ENCODE assay signal across 11 cellular contexts in the genomic region with DNA sequence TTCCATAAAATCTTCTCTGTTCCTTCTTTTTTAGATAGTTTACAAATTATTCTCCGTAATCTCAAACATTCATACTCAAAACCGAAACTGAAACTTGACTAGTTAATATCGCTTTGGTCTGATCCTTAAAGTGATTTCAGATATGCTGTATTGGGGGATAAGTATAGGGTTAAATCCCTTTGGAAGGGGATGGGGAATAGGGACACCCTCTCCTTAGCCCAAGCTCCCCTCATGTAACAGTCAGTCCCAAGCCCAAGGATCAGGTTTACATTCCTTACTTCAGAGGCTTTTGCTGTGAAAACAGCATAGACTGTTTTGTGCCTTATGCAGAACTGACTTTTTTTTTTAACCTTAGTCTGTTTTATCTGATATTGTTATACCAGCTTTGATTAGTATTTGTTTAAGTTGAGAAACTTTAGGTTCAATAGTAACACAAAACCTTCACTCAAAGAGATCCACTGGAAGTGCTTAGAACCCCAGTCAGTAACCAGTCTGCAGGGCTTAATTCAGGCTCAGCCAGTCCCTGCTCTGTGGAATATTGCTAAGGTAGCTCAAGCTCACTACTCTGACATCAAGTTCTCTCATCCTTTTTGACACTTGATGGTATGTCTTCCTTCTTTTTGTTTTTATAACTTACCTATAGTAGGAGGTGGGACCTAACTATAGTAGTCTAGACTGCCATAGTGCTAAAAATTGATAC. TPM values are rescaled to one million over a fixed set of nuclear protein-coding genes. Genes with fewer than 3 reads are reported as not detected.
DNase-seq lines count a peak whose midpoint lies in the region; ATAC-seq, FAIRE-seq and TF ChIP-seq lines count a peak whose summit lies in the region.
"Had no signal": no experiment of that assay in that cellular context is flagged by ENCODE, and none has a peak within 500 bp of the region (broad histone marks: within the 10 kb centered on the region; RNA-seq: fewer than 3 reads in every experiment).

No MANE protein-coding gene starts in this region.

- H3K4me3 ChIP-seq in kidney (ENCODE audit: low read length in 2 of 2) (peak overlapping the region; percentile 21 to 47), suprapubic skin (peak overlapping the region; percentile 3)

- H3K4me3 Mint-ChIP-seq in activated T-cell treated with anti-CD3 and anti-CD28 coated beads, Interleukin-2, amount 50 U/mL, for 4 hours = peak overlapping the region; percentile 80
- H3K4me3 Mint-ChIP-seq in T-helper 2 cell treated with Interferon-gamma antibody and Interleukin-4, amounts not matched to agents 5 μg/mL and 100 μg/mL, for 36 hours = peak overlapping the region; percentile 82

- H3K27ac Mint-ChIP-seq in T-helper 2 cell treated with Interferon-gamma antibody and Interleukin-4, amounts not matched to agents 5 μg/mL and 100 μg/mL, for 36 hours = peak overlapping the region; percentile 84

- TF ChIP-seq CTCF in kidney (IDR thresholded peaks at IDR 0.05; ENCODE audit: borderline replicate concordance, extremely low read depth, insufficient read depth) (no peak), suprapubic skin (IDR thresholded peaks at IDR 0.05) (no peak), GM10266 (IDR thresholded peaks at IDR 0.05; ENCODE audit: control insufficient read depth, insufficient read depth, low read depth, missing control alignments) (no peak)

- H3K27ac ChIP-seq in kidney (ENCODE audit: low read depth in 2 of 2, low read length in 2 of 2) = no peak overlapping the region
- no peak overlapping the region for H3K27ac ChIP-seq in suprapubic skin
- H3K27ac ChIP-seq: prostate gland had no signal

- TF ChIP-seq EP300 in suprapubic skin (IDR thresholded peaks at IDR 0.05) = no peak

- 75% methylated on average over 3 of the region's 3 CpGs for WGBS in suprapubic skin

- FAIRE-seq in kidney (lab: Jason Lieb, UNC) = no peak
- FAIRE-seq: endothelial cell of umbilical vein had no signal

- H3K9me3 Mint-ChIP-seq in activated T-cell treated with anti-CD3 and anti-CD28 coated beads, Interleukin-2, amount 50 U/mL, for 4 hours = no peaks in the 10 kb centered on the region
- H3K9me3 Mint-ChIP-seq in T-helper 2 cell treated with Interferon-gamma antibody and Interleukin-4, amounts not matched to agents 5 μg/mL and 100 μg/mL, for 36 hours = no peaks in the 10 kb centered on the region

- H3K4me1 Mint-ChIP-seq in activated T-cell treated with anti-CD3 and anti-CD28 coated beads, Interleukin-2, amount 50 U/mL, for 4 hours (ENCODE audit: low read depth) = peaks cover 40% of the 10 kb centered on the region
- H3K4me1 Mint-ChIP-seq in T-helper 2 cell treated with Interferon-gamma antibody and Interleukin-4, amounts not matched to agents 5 μg/mL and 100 μg/mL, for 36 hours (ENCODE audit: low read depth) = peaks cover 26% of the 10 kb centered on the region

- no peak for TF ChIP-seq POLR2A in suprapubic skin (IDR thresholded peaks at IDR 0.05)

- H3K9me3 ChIP-seq in kidney (ENCODE audit: control insufficient read depth in 1 of 2, low read length in 2 of 2) (no peaks in the 10 kb centered on the region), suprapubic skin (no peaks in the 10 kb centered on the region)
- H3K9me3 ChIP-seq: prostate gland had no signal

- no peak for DNase-seq in activated T-cell treated with anti-CD3 and anti-CD28 coated beads, Interleukin-2, amount 50 U/mL, for 4 hours
- no peak for DNase-seq in activated T-cell treated with anti-CD3 and anti-CD28 coated beads, Interleukin-2, amount 50 U/mL, for 48 hours
- no peak for DNase-seq in T-helper 2 cell treated with Interferon-gamma antibody and Interleukin-4, amounts not matched to agents 5 μg/mL and 100 μg/mL, for 36 hours (ENCODE audit: low spot score)
- DNase-seq in kidney (no peak), suprapubic skin (ENCODE audit: low spot score in 2 of 2) (no peak), GM10266 (ENCODE audit: extremely low spot score) (no peak)
- DNase-seq: NCI-H1417 treated with DMSO at 0.1 percent for 48 hours had no signal

- ATAC-seq in activated T-cell treated with anti-CD3 and anti-CD28 coated beads, Interleukin-2, amount 50 U/mL, for 4 hours = peak in 1 of 2 donors; percentile 28
- ATAC-seq in HG02973 (IDR thresholded peaks at IDR 0.05; ENCODE audit: unreplicated experiment) = no peak
- ATAC-seq in GM18909 (IDR thresholded peaks at IDR 0.05; ENCODE audit: poor library complexity, unreplicated experiment) = no peak

- H3K36me3 Mint-ChIP-seq in activated T-cell treated with anti-CD3 and anti-CD28 coated beads, Interleukin-2, amount 50 U/mL, for 4 hours (ENCODE audit: insufficient read depth) = peaks cover 33% of the 10 kb centered on the region
- H3K36me3 Mint-ChIP-seq in T-helper 2 cell treated with Interferon-gamma antibody and Interleukin-4, amounts not matched to agents 5 μg/mL and 100 μg/mL, for 36 hours (ENCODE audit: low read depth) = peaks cover 43% of the 10 kb centered on the region

- H3K9ac ChIP-seq in kidney (ENCODE audit: low read length in 2 of 2) = peak overlapping the region in 1 of 2 donors; percentile 1

- H3K4me1 ChIP-seq in kidney (ENCODE audit: control insufficient read depth in 1 of 2, insufficient read depth in 1 of 2, low read depth in 1 of 2, low read length in 2 of 2) (no peaks in the 10 kb centered on the region), suprapubic skin (no peaks in the 10 kb centered on the region)
- H3K4me1 ChIP-seq: prostate gland had no signal

- intact Hi-C loops in kidney (cut with DNase I) = no loop called here

- H3K36me3 ChIP-seq in kidney (ENCODE audit: control insufficient read depth in 1 of 2, insufficient read depth in 2 of 2, low read length in 2 of 2) (peaks cover 16 to 30% of the 10 kb centered on the region in 2 donors), suprapubic skin (peaks cover 59% of the 10 kb centered on the region)
- H3K36me3 ChIP-seq: prostate gland had no signal

- no peaks in the 10 kb centered on the region for H3K27me3 Mint-ChIP-seq in activated T-cell treated with anti-CD3 and anti-CD28 coated beads, Interleukin-2, amount 50 U/mL, for 4 hours (ENCODE audit: low read depth)
- H3K27me3 Mint-ChIP-seq in T-helper 2 cell treated with Interferon-gamma antibody and Interleukin-4, amounts not matched to agents 5 μg/mL and 100 μg/mL, for 36 hours (ENCODE audit: low read depth) = no peaks in the 10 kb centered on the region

- H3K27me3 ChIP-seq in suprapubic skin = no peaks in the 10 kb centered on the region

RNA-seq across cellular contexts. Expression of a gene that starts 10.5 kb away (rescaled TPM):
- total RNA-seq in activated T-cell treated with anti-CD3 and anti-CD28 coated beads, Interleukin-2, amount 50 U/mL, for 4 hours = 10 to 100 TPM in 1 of 3 donors, 1 to 10 TPM in 2; 7.0 to 10.7 (median 7.9) TPM
- total RNA-seq in kidney = 8.3 TPM
- polyA plus RNA-seq in kidney (ENCODE audit: insufficient read depth, low read depth, low replicate concordance) = 12.2 TPM
- total RNA-seq in suprapubic skin = 1 to 10 TPM; 1.2 to 4.2 (median 3.1) TPM

RNA-seq across cellular contexts. Expression of a gene that starts 38.1 kb away (rescaled TPM):
- not detected for total RNA-seq in activated T-cell treated with anti-CD3 and anti-CD28 coated beads, Interleukin-2, amount 50 U/mL, for 4 hours
- 0.28 TPM for total RNA-seq in kidney
- not detected for polyA plus RNA-seq in kidney (ENCODE audit: insufficient read depth, low read depth, low replicate concordance)
- not detected for total RNA-seq in suprapubic skin
- total RNA-seq: endothelial cell of umbilical vein had no signal
- polyA plus RNA-seq: endothelial cell of umbilical vein had no signal
